1 cellular context compared by ENCODE assay signal in the genomic region with DNA sequence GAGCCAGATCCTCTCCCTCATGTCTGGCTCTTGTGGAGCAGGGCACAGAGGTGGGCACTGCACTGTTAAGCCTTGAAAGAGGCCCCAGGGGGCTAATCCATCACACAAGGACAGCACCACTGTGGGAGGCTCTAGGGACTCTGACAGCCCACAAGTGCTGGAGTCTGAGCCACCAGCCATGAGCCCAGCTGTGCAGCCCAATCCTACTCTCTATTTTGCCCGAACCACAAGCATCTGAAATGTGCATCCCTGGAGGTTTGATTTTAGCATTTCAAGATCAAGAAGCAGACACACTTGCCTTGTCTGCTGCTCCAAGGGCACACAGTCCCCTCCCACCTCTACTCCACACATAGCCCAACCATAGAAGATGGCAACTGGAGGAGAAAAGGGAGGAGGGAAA.
TF ChIP-seq lines count a peak whose summit lies in the region.

No MANE protein-coding gene starts in this region.

TF ChIP-seq in H1, 55 proteins besides CTCF, POLR2A, EP300 and RAD21:
- TF ChIP-seq, protein P1, sequence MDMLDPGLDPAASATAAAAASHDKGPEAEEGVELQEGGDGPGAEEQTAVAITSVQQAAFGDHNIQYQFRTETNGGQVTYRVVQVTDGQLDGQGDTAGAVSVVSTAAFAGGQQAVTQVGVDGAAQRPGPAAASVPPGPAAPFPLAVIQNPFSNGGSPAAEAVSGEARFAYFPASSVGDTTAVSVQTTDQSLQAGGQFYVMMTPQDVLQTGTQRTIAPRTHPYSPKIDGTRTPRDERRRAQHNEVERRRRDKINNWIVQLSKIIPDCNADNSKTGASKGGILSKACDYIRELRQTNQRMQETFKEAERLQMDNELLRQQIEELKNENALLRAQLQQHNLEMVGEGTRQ (IDR thresholded peaks at IDR 0.05; ENCODE audit: low read length): no peak
- TF ChIP-seq TBP (IDR thresholded peaks at IDR 0.05; ENCODE audit: low read depth, low read length) (no peak), POU5F1 (IDR thresholded peaks at IDR 0.05; ENCODE audit: low read depth, low read length) (no peak), TCF12 (IDR thresholded peaks at IDR 0.05; ENCODE audit: low read depth, low read length) (no peak), KDM1A (IDR thresholded peaks at IDR 0.05; ENCODE audit: borderline replicate concordance, low read length) (no peak), CTBP2 (IDR thresholded peaks at IDR 0.05; ENCODE audit: borderline replicate concordance, insufficient read depth, insufficient read length, low read length) (no peak), ZNF274 (IDR thresholded peaks at IDR 0.05; ENCODE audit: borderline replicate concordance, extremely low read depth, low read length) (no peak), KDM5A (IDR thresholded peaks at IDR 0.05; ENCODE audit: low read length) (no peak), BRCA1 (IDR thresholded peaks at IDR 0.05; ENCODE audit: low read depth, low read length) (no peak), GTF2F1 (IDR thresholded peaks at IDR 0.05; ENCODE audit: borderline replicate concordance, low read depth, low read length) (no peak), HDAC2 (IDR thresholded peaks at IDR 0.05; ENCODE audit: borderline replicate concordance in 1 of 2, low read depth in 2 of 2, low read length in 2 of 2) (no peak), TEAD4 (IDR thresholded peaks at IDR 0.05; ENCODE audit: low read depth, low read length) (no peak), JUND (IDR thresholded peaks at IDR 0.05; ENCODE audit: low read length) (no peak), CBX8 (IDR thresholded peaks at IDR 0.05; ENCODE audit: borderline replicate concordance, low read depth, low read length) (no peak), SIX5 (IDR thresholded peaks at IDR 0.05; ENCODE audit: low read depth, low read length) (no peak)
